18 cellular contexts compared by ENCODE assay signal in the genomic region with DNA sequence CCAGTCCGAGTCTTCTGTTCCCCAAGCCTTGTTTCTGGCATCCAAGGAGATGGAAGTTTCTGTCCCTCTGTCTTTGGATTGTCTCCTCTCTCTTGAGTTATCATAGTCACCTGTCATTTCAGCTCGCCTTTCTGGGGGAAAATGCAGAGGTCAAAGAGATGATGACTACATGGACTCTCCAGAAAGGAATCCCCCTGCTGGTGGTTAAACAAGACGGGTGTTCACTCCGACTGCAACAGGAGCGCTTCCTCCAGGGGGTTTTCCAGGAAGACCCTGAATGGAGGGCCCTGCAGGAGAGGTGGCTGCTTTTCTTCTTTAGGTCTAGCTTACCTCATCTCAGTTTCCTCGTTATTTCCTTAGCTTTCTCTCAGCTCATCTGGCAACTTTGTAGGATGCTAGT. TPM values are rescaled to one million over a fixed set of nuclear protein-coding genes. Genes with fewer than 3 reads are reported as not detected.
DNase-seq lines count a peak whose midpoint lies in the region; ATAC-seq and TF ChIP-seq lines count a peak whose summit lies in the region.
"Had no signal": no experiment of that assay in that cellular context is flagged by ENCODE, and none has a peak within 500 bp of the region (broad histone marks: within the 10 kb centered on the region; RNA-seq: fewer than 3 reads in every experiment).

No MANE protein-coding gene starts in this region.

- intact Hi-C loops in CD4-positive, alpha-beta memory T cell (cut with micrococcal nuclease): no loop called here
- intact Hi-C loops in head of caudate nucleus (cut with DNase I): no loop called here

- POLR2A ChIA-PET in CD4-positive, alpha-beta memory T cell (lab: Charles Lee; ENCODE audit: partially characterized antibody): interaction anchor here (1.2 kb wide), 1 partner anchor 8 kb away, joined by 4 read pairs; no protein-coding TSS in a partner anchor

- H3K27me3 Mint-ChIP-seq in CD4-positive, alpha-beta memory T cell: no peaks in the 10 kb centered on the region
- no peaks in the 10 kb centered on the region for H3K27me3 Mint-ChIP-seq in immature natural killer cell (ENCODE audit: low read depth in 3 of 3)
- H3K27me3 Mint-ChIP-seq: activated naive CD8-positive, alpha-beta T cell treated with anti-CD3 and anti-CD28 coated beads, Interleukin-2, amount 10 ng/mL, durations not matched to agents 7 days and 5 days had no signal

- peaks cover 10 to 28% (median 19%) of the 10 kb centered on the region in 4 donors for H3K4me1 Mint-ChIP-seq in CD4-positive, alpha-beta memory T cell
- H3K4me1 Mint-ChIP-seq in immature natural killer cell: peaks cover 12 to 16% of the 10 kb centered on the region in 2 donors

- no peak overlapping the region for H3K4me3 Mint-ChIP-seq in CD4-positive, alpha-beta memory T cell
- H3K4me3 Mint-ChIP-seq in immature natural killer cell: no peak overlapping the region
- H3K4me3 Mint-ChIP-seq: activated naive CD8-positive, alpha-beta T cell treated with anti-CD3 and anti-CD28 coated beads, Interleukin-2, amount 10 ng/mL, durations not matched to agents 7 days and 5 days had no signal

- no peak for TF ChIP-seq POLR2A in GM18505 (IDR thresholded peaks at IDR 0.05; ENCODE audit: borderline replicate concordance, extremely low read depth, insufficient read depth, insufficient read length)

- no peaks in the 10 kb centered on the region for H3K9me3 ChIP-seq in CD4-positive, alpha-beta memory T cell (ENCODE audit: control insufficient read depth in 1 of 2, low read length in 2 of 2)

- H3K4me3 ChIP-seq in CD4-positive, alpha-beta memory T cell (ENCODE audit: low read length in 2 of 2): no peak overlapping the region
- no peak overlapping the region for H3K4me3 ChIP-seq in GM12865 (ENCODE audit: low read depth, low read length)

- H3K4me1 ChIP-seq in CD4-positive, alpha-beta memory T cell (ENCODE audit: insufficient read depth, low read length): peaks cover 10% of the 10 kb centered on the region

- CTCF ChIA-PET in CD4-positive, alpha-beta memory T cell (lab: Charles Lee; ENCODE audit: partially characterized antibody): interaction anchor here (0.8 to 3.4 kb wide), 6 partner anchors 10 to 40 kb away, joined by 3 to 26 read pairs (median 4); no protein-coding TSS in a partner anchor

- no peak overlapping the region for H3K27ac ChIP-seq in CD4-positive, alpha-beta memory T cell (ENCODE audit: low read depth, low read length)
- H3K27ac ChIP-seq in VCaP: no peak overlapping the region

- peaks cover 65% of the 10 kb centered on the region for H3K36me3 ChIP-seq in CD4-positive, alpha-beta memory T cell (ENCODE audit: insufficient read depth, low read length)

- no peaks in the 10 kb centered on the region for H3K9me3 Mint-ChIP-seq in CD4-positive, alpha-beta memory T cell
- no peaks in the 10 kb centered on the region for H3K9me3 Mint-ChIP-seq in immature natural killer cell
- H3K9me3 Mint-ChIP-seq: activated naive CD8-positive, alpha-beta T cell treated with anti-CD3 and anti-CD28 coated beads, Interleukin-2, amount 10 ng/mL, durations not matched to agents 7 days and 5 days had no signal

- H3K27me3 ChIP-seq in CD4-positive, alpha-beta memory T cell (ENCODE audit: insufficient read depth, low read length): no peaks in the 10 kb centered on the region

- TF ChIP-seq CTCF in GM12865 (IDR thresholded peaks at IDR 0.05; ENCODE audit: insufficient read depth, low read depth, low read length, missing control alignments): peak; percentile 11
- peak; percentile 27; the same call in 1 of the 2 replicates for TF ChIP-seq CTCF in VCaP (conservative IDR thresholded peaks at IDR 0.05)

- no peak for DNase-seq in CD4-positive, alpha-beta memory T cell
- DNase-seq in GM12865 (ENCODE audit: low read depth) (peak; percentile 57), immature natural killer cell (no peak), cerebellar cortex (ENCODE audit: low spot score) (no peak), head of caudate nucleus (no peak)
- no peak for DNase-seq in stimulated activated CD4-positive, alpha-beta T cell treated with anti-CD3 and anti-CD28 coated beads, Interleukin-12 subunit alpha, Interleukin-12 subunit beta, amount 100 ng/mL, for 4 hours
- DNase-seq: activated CD8-positive, alpha-beta memory T cell treated with anti-CD3 and anti-CD28 coated beads, Interleukin-2, amount 50 U/mL, for 4 hours; activated naive CD8-positive, alpha-beta T cell treated with anti-CD3 and anti-CD28 coated beads, Interleukin-2, amount 10 ng/mL, durations not matched to agents 7 days and 5 days; C1 segment of cervical spinal cord; cerebellar nuclear complex; GF-D8; HCEC 1CT; NCI-H2081 treated with DMSO at 0.1 percent for 48 hours; retina; SIG-M5; stimulated activated CD4-positive, alpha-beta T cell treated with anti-CD3 and anti-CD28 coated beads, Interleukin-2, amount 100 ng/mL, for 24 hours had no signal

- no peak for ATAC-seq in GM18505 (IDR thresholded peaks at IDR 0.05; ENCODE audit: unreplicated experiment)

- peaks cover 59 to 79% of the 10 kb centered on the region in 2 donors for H3K36me3 Mint-ChIP-seq in CD4-positive, alpha-beta memory T cell
- H3K36me3 Mint-ChIP-seq in immature natural killer cell: peaks cover 33 to 57% (median 47%) of the 10 kb centered on the region in 3 donors

- peak overlapping the region in 5 of 7 donors; percentile 26 to 73 (median 59) for H3K27ac Mint-ChIP-seq in CD4-positive, alpha-beta memory T cell
- H3K27ac Mint-ChIP-seq in immature natural killer cell: peak overlapping the region in 4 of 6 donors; percentile 0 to 80 (median 34)
- H3K27ac Mint-ChIP-seq: activated naive CD8-positive, alpha-beta T cell treated with anti-CD3 and anti-CD28 coated beads, Interleukin-2, amount 10 ng/mL, durations not matched to agents 7 days and 5 days had no signal

RNA-seq across cellular contexts. Expression of a gene that starts 25.1 kb away (rescaled TPM):
- 100 to 1,000 TPM; 107 to 112 TPM for total RNA-seq in CD4-positive, alpha-beta memory T cell
- polyA plus RNA-seq in CD4-positive, alpha-beta memory T cell: 100 to 1,000 TPM in 1 of 2 donors, 1 to 10 TPM in 1; 4.7 to 112 TPM
- polyA plus RNA-seq in immature natural killer cell: 100 to 1,000 TPM in 1 of 3 donors, 1 to 10 TPM in 2; 3.9 to 129 (median 8.1) TPM

RNA-seq across cellular contexts. Expression of a gene that starts 34.5 kb away (rescaled TPM):
- 10 to 100 TPM; 92.5 to 97.3 TPM for total RNA-seq in CD4-positive, alpha-beta memory T cell
- polyA plus RNA-seq in CD4-positive, alpha-beta memory T cell: 10 to 100 TPM; 23.5 to 38.6 TPM
- 10 to 100 TPM; 33.2 to 80.4 (median 39.9) TPM for polyA plus RNA-seq in immature natural killer cell
